23 cellular contexts compared by ENCODE assay signal in the genomic region with DNA sequence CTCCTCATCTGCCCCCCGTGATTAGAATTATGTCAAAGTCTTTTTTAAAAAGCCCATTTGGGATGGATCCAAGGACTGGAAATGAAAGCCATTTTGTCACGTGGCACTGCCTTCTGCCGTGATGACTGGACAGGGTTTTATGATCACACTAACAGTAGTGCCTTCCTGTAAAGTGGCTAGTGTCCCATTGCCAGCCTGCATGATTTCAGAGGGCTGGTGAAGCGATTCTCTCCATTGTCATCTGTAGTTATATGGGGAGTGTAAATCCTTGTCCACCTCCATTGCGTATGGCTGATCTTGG. TPM values are rescaled to one million over a fixed set of nuclear protein-coding genes. Genes with fewer than 3 reads are reported as not detected.
A peak's percentile ranks its signal among the peaks of the same experiment; 100 is the strongest.
DNase-seq lines count a peak whose midpoint lies in the region; ATAC-seq and TF ChIP-seq lines count a peak whose summit lies in the region.
"Had no signal": no experiment of that assay in that cellular context is flagged by ENCODE, and none has a peak within 500 bp of the region (broad histone marks: within the 10 kb centered on the region; RNA-seq: fewer than 3 reads in every experiment).

No MANE protein-coding gene starts in this region.

- no peak overlapping the region for H3K27ac Mint-ChIP-seq in HFFc6
- no peak overlapping the region for H3K27ac Mint-ChIP-seq in activated B cell treated with CpG ODN at 0.5 μM for 24 hours
- H3K27ac Mint-ChIP-seq in activated naive CD4-positive, alpha-beta T cell treated with anti-CD3 and anti-CD28 coated beads, Interleukin-2, amount 50 U/mL, for 72 hours: no peak overlapping the region
- H3K27ac Mint-ChIP-seq: brain had no signal

- no peaks in the 10 kb centered on the region for H3K79me2 ChIP-seq in osteoblast (ENCODE audit: insufficient read depth, low read length)

- peaks cover 15% of the 10 kb centered on the region for H3K36me3 ChIP-seq in osteoblast (ENCODE audit: insufficient read depth, low read length)
- H3K36me3 ChIP-seq: HAP-1, uterus had no signal

- peak; percentile 21 for ATAC-seq in activated B cell treated with CpG ODN at 0.5 μM for 24 hours (ENCODE audit: low read depth)
- ATAC-seq in activated naive CD4-positive, alpha-beta T cell treated with anti-CD3 and anti-CD28 coated beads, Interleukin-2, amount 50 U/mL, for 72 hours: no peak
- no peak for ATAC-seq in HG02623 (IDR thresholded peaks at IDR 0.05; ENCODE audit: unreplicated experiment)
- ATAC-seq: activated T-cell treated with anti-CD3 and anti-CD28 coated beads, Interleukin-2, amount 50 U/mL, for 4 hours; naive thymus-derived CD8-positive, alpha-beta T cell; stimulated activated naive CD8-positive, alpha-beta T cell treated with anti-CD3 and anti-CD28 coated beads, Interleukin-15, Interleukin-2, amounts not matched to agents 100 U/mL and 50 U/mL, for 24 hours had no signal

- peak overlapping the region; percentile 42 for H2AFZ ChIP-seq in osteoblast (ENCODE audit: low read length)

- no peaks in the 10 kb centered on the region for H3K9me3 ChIP-seq in osteoblast (ENCODE audit: low read depth, low read length)
- H3K9me3 ChIP-seq: HAP-1, testis, uterus had no signal

- H3K4me3 Mint-ChIP-seq in HFFc6: no peak overlapping the region
- no peak overlapping the region for H3K4me3 Mint-ChIP-seq in activated B cell treated with CpG ODN at 0.5 μM for 24 hours
- H3K4me3 Mint-ChIP-seq: activated T-cell treated with anti-CD3 and anti-CD28 coated beads, Interleukin-2, amount 50 U/mL, for 4 hours; brain; naive thymus-derived CD8-positive, alpha-beta T cell had no signal

- peak overlapping the region; percentile 27 for H3K4me3 ChIP-seq in osteoblast (ENCODE audit: insufficient read depth, low read length)
- H3K4me3 ChIP-seq: HAP-1, testis, uterus had no signal

- H4K20me1 ChIP-seq in osteoblast (ENCODE audit: insufficient read depth, low read length): no peaks in the 10 kb centered on the region

- H3K4me1 Mint-ChIP-seq in HFFc6 (ENCODE audit: low read depth): peaks cover 8% of the 10 kb centered on the region
- H3K4me1 Mint-ChIP-seq in activated B cell treated with CpG ODN at 0.5 μM for 24 hours: peaks cover 21% of the 10 kb centered on the region

- TF ChIP-seq CTCF in C4-2B (conservative IDR thresholded peaks at IDR 0.05): peak; percentile 35; the same call in 1 of the 2 replicates
- peak; percentile 52 for TF ChIP-seq CTCF in HFFc6 (IDR thresholded peaks at IDR 0.05)
- TF ChIP-seq CTCF in activated B cell treated with CpG ODN at 0.5 μM for 24 hours (IDR thresholded peaks at IDR 0.05): no peak
- no peak for TF ChIP-seq CTCF in osteoblast (IDR thresholded peaks at IDR 0.05; ENCODE audit: extremely low read depth, low read depth, low read length)

- POLR2A ChIA-PET in activated B cell treated with CpG ODN at 0.5 μM for 24 hours (lab: Charles Lee): no interaction called here

- peaks cover 20% of the 10 kb centered on the region for H3K36me3 Mint-ChIP-seq in HFFc6 (ENCODE audit: low read depth)
- H3K36me3 Mint-ChIP-seq in activated B cell treated with CpG ODN at 0.5 μM for 24 hours (ENCODE audit: low read depth): no peaks in the 10 kb centered on the region
- H3K36me3 Mint-ChIP-seq in activated naive CD4-positive, alpha-beta T cell treated with anti-CD3 and anti-CD28 coated beads, Interleukin-2, amount 50 U/mL, for 72 hours: no peaks in the 10 kb centered on the region
- H3K36me3 Mint-ChIP-seq: naive thymus-derived CD8-positive, alpha-beta T cell had no signal

- no peaks in the 10 kb centered on the region for H3K9me3 Mint-ChIP-seq in HFFc6
- no peaks in the 10 kb centered on the region for H3K9me3 Mint-ChIP-seq in activated B cell treated with CpG ODN at 0.5 μM for 24 hours
- H3K9me3 Mint-ChIP-seq in activated naive CD4-positive, alpha-beta T cell treated with anti-CD3 and anti-CD28 coated beads, Interleukin-2, amount 50 U/mL, for 72 hours: no peaks in the 10 kb centered on the region
- H3K9me3 Mint-ChIP-seq: activated T-cell treated with anti-CD3 and anti-CD28 coated beads, Interleukin-2, amount 50 U/mL, for 4 hours; naive thymus-derived CD8-positive, alpha-beta T cell had no signal

- intact Hi-C loops in activated B cell treated with CpG ODN at 0.5 μM for 24 hours (cut with micrococcal nuclease): loop anchor here (5.0 kb wide), 1 partner anchor 66 kb away; a partner anchor contains a TSS

- H3K4me2 ChIP-seq in osteoblast (ENCODE audit: insufficient read depth, low read length): peak overlapping the region; percentile 10

- CTCF ChIA-PET in activated B cell treated with CpG ODN at 0.5 μM for 24 hours (lab: Charles Lee): no interaction called here

- H3K27ac ChIP-seq in C4-2B (no peak overlapping the region), osteoblast (ENCODE audit: low read depth, low read length) (no peak overlapping the region)
- H3K27ac ChIP-seq: RWPE1, testis, uterus had no signal

- no peaks in the 10 kb centered on the region for H3K27me3 Mint-ChIP-seq in HFFc6 (ENCODE audit: insufficient read depth)
- no peaks in the 10 kb centered on the region for H3K27me3 Mint-ChIP-seq in activated B cell treated with CpG ODN at 0.5 μM for 24 hours

- peaks cover 6% of the 10 kb centered on the region for H3K4me1 ChIP-seq in osteoblast (ENCODE audit: insufficient read depth, low read length)
- H3K4me1 ChIP-seq: testis, uterus had no signal

- no peaks in the 10 kb centered on the region for H3K27me3 ChIP-seq in osteoblast (ENCODE audit: insufficient read depth, low read length)
- H3K27me3 ChIP-seq: testis, uterus had no signal

- no peak for DNase-seq in HFFc6
- no peak for DNase-seq in activated B cell treated with CpG ODN at 0.5 μM for 24 hours
- DNase-seq in osteoblast (ENCODE audit: insufficient read length, low spot score, missing footprints): no peak
- no peak for DNase-seq in activated naive CD4-positive, alpha-beta T cell treated with anti-CD3 and anti-CD28 coated beads, Interleukin-2, amount 50 U/mL, for 72 hours (ENCODE audit: low spot score in 2 of 2)
- DNase-seq in RKO (ENCODE audit: low spot score): no peak
- DNase-seq in NCI-H2107 treated with DMSO at 0.1 percent for 48 hours (lab: John Stamatoyannopoulos, UW; ENCODE audit: unreplicated experiment): no peak
- DNase-seq: activated CD4-positive, alpha-beta T cell treated with anti-CD3 and anti-CD28 coated beads, Interleukin-2, amount 50 U/mL, for 1 hour; activated T-cell treated with anti-CD3 and anti-CD28 coated beads, Interleukin-2, amount 50 U/mL, for 4 hours; AML-193; cerebellar nuclear complex; DMS79; GF-D8; islet precursor cell; naive thymus-derived CD8-positive, alpha-beta T cell; NCI-H510A treated with DMSO at 0.1 percent for 48 hours; stimulated activated naive CD8-positive, alpha-beta T cell treated with anti-CD3 and anti-CD28 coated beads, Interleukin-15, Interleukin-2, amounts not matched to agents 100 U/mL and 50 U/mL, for 24 hours; testis; uterus had no signal

RNA-seq across cellular contexts. Expression of a gene that starts 37.6 kb away (rescaled TPM):
- 1 to 10 TPM in 5 of 6 experiments, under 1 TPM in 1; 0.66 to 4.2 (median 3.3) TPM for total RNA-seq in HFFc6 (2021; fragmentation: NEBNext Ultra II Directional; extraction: Animal tissue kit (Norgen Biotek cat#: 25700))
- total RNA-seq in activated B cell treated with CpG ODN at 0.5 μM for 24 hours (0.91 and 1.2 TPM in 2 replicates), osteoblast (4.3 and 7.4 TPM in 2 replicates)
- total RNA-seq in activated naive CD4-positive, alpha-beta T cell treated with anti-CD3 and anti-CD28 coated beads, Interleukin-2, amount 50 U/mL, for 72 hours: 1 to 10 TPM in 1 of 2 donors, under 1 TPM in 1; 0.80 to 1.7 TPM

Comparison
In these comparisons a context has a peak if more than half of its experiments do, and no peak if none do; other contexts are left out.
1. CTCF ChIP-seq: peak in C4-2B (single experiment) and HFFc6 (single experiment); none in activated B cell treated with CpG ODN at 0.5 μM for 24 hours (single experiment) and osteoblast (single experiment).